1 cellular context compared by ENCODE assay signal in genomic region chrX:9316096-9316495, GRCh38.
TF ChIP-seq lines count a peak whose summit lies in the region.

No MANE protein-coding gene starts in this region.

TF ChIP-seq in H1, 55 proteins besides CTCF, POLR2A, EP300 and RAD21:
- TF ChIP-seq SIRT6 (IDR thresholded peaks at IDR 0.05; ENCODE audit: low read length) (no peak), MAX (IDR thresholded peaks at IDR 0.05) (no peak), KDM4A (IDR thresholded peaks at IDR 0.05; ENCODE audit: low read depth, low read length, severe bottlenecking) (no peak), RNF2 (IDR thresholded peaks at IDR 0.05; ENCODE audit: borderline replicate concordance, low read depth, low read length, missing control alignments, poor library complexity, severe bottlenecking) (no peak), EZH2 (IDR thresholded peaks at IDR 0.05; ENCODE audit: low read depth, low read length, severe bottlenecking) (no peak), RFX5 (IDR thresholded peaks at IDR 0.05; ENCODE audit: borderline replicate concordance, low read depth, low read length) (no peak), TAF1 (IDR thresholded peaks at IDR 0.05; ENCODE audit: low read depth, low read length) (no peak), SP2 (IDR thresholded peaks at IDR 0.05; ENCODE audit: low read length) (no peak), POU5F1 (IDR thresholded peaks at IDR 0.05; ENCODE audit: low read depth, low read length) (no peak)
